31 cellular contexts compared by ENCODE assay signal in the genomic region with DNA sequence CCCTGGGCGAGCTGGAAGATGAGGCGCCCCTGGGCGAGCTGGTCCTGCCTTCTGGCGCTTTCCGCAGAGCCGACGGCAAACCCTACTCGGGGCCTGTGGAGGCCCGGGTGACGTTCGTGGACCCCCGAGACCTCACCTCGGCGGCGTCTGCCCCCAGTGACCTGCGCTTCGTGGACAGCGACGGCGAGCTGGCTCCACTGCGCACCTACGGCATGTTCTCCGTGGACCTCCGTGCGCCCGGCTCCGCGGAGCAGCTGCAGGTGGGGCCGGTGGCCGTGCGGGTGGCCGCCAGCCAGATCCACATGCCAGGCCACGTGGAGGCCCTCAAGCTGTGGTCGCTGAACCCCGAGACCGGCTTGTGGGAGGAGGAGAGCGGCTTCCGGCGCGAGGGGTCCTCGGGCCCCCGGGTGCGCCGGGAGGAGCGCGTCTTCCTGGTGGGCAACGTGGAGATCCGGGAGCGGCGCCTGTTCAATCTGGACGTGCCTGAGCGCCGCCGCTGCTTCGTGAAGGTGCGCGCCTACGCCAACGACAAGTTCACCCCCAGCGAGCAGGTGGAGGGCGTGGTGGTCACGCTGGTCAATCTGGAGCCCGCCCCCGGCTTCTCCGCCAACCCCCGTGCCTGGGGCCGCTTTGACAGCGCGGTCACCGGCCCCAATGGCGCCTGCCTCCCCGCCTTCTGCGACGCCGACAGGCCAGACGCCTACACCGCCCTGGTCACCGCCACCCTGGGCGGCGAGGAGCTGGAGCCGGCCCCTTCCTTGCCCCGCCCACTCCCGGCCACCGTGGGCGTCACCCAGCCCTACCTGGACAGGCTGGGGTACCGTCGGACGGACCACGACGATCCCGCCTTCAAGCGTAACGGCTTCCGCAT. TPM values are rescaled to one million over a fixed set of nuclear protein-coding genes. Genes with fewer than 3 reads are reported as not detected.
"Had no signal": no experiment of that assay in that cellular context is flagged by ENCODE, and none has a peak within 500 bp of the region (broad histone marks: within the 10 kb centered on the region; RNA-seq: fewer than 3 reads in every experiment).

No MANE protein-coding gene starts in this region.

- H3K9me3 ChIP-seq: left lung, mucosa of descending colon, prostate gland, right atrium auricular region, suprapubic skin, thyroid gland, vagina had no signal

- H3K4me2 ChIP-seq: smooth muscle cell had no signal

- ATAC-seq: left cardiac atrium; left lung; mucosa of descending colon; natural killer cell treated with Interleukin-12 subunit alpha and Interleukin-12 subunit beta and Interleukin-15 and Interleukin-18, amount 100 ng/mL, for 72 hours; sciatic nerve; stimulated activated naive CD8-positive, alpha-beta T cell treated with anti-CD3 and anti-CD28 coated beads, Interleukin-15, amount 100 ng/mL, for 72 hours had no signal

- H3K4me3 Mint-ChIP-seq: mesothelial cell of epicardium; naive B cell; natural killer cell treated with Interleukin-12 subunit alpha and Interleukin-12 subunit beta and Interleukin-15 and Interleukin-18, amount 100 ng/mL, for 72 hours; neural crest cell; stimulated activated naive CD8-positive, alpha-beta T cell treated with anti-CD3 and anti-CD28 coated beads, Interleukin-15, amount 100 ng/mL, for 72 hours had no signal

- H3K36me3 ChIP-seq: esophagus squamous epithelium, left lung, prostate gland, right atrium auricular region, suprapubic skin, thyroid gland, vagina had no signal

- H3K27me3 ChIP-seq: thyroid gland, vagina had no signal

- H3K4me3 ChIP-seq: coronary artery, esophagus squamous epithelium, left lung, mucosa of descending colon, prostate gland, right atrium auricular region, smooth muscle cell, suprapubic skin, thyroid gland, vagina had no signal

- H3K9me3 Mint-ChIP-seq: mesothelial cell of epicardium; natural killer cell treated with Interleukin-12 subunit alpha and Interleukin-12 subunit beta and Interleukin-15 and Interleukin-18, amount 100 ng/mL, for 72 hours; neural crest cell; stimulated activated naive CD8-positive, alpha-beta T cell treated with anti-CD3 and anti-CD28 coated beads, Interleukin-15, amount 100 ng/mL, for 72 hours had no signal

- H3K36me3 Mint-ChIP-seq: mesothelial cell of epicardium; naive B cell; natural killer cell treated with Interleukin-12 subunit alpha and Interleukin-12 subunit beta and Interleukin-15 and Interleukin-18, amount 100 ng/mL, for 72 hours had no signal

- DNase-seq: dermis blood vessel endothelial cell; effector memory CD4-positive, alpha-beta T cell; erythroblast; esophagus squamous epithelium; head of caudate nucleus; left cardiac atrium; left lung; mesenchymal stem cell; mucosa of descending colon; naive B cell; stimulated activated CD4-positive, alpha-beta T cell treated with anti-CD3 and anti-CD28 coated beads, Interleukin-12 subunit alpha, Interleukin-12 subunit beta, amount 100 ng/mL, for 4 hours; stimulated activated CD4-positive, alpha-beta T cell treated with anti-CD3 and anti-CD28 coated beads, Interleukin-1b, Interleukin-23, amount 100 ng/mL, for 48 hours; stimulated activated CD4-positive, alpha-beta T cell treated with anti-CD3 and anti-CD28 coated beads, Interleukin-4, amount 100 ng/mL, for 1 hour; stimulated activated CD8-positive, alpha-beta memory T cell treated with anti-CD3 and anti-CD28 coated beads, Interleukin-4, amount 100 ng/mL, for 48 hours; stimulated activated naive CD4-positive, alpha-beta T cell; stimulated activated naive CD8-positive, alpha-beta T cell treated with anti-CD3 and anti-CD28 coated beads, Interleukin-15, amount 100 ng/mL, for 72 hours; thyroid gland; trophoblast cell had no signal

- H3K27me3 Mint-ChIP-seq: natural killer cell treated with Interleukin-12 subunit alpha and Interleukin-12 subunit beta and Interleukin-15 and Interleukin-18, amount 100 ng/mL, for 72 hours had no signal

- H3K27ac Mint-ChIP-seq: mesothelial cell of epicardium; naive B cell; natural killer cell treated with Interleukin-12 subunit alpha and Interleukin-12 subunit beta and Interleukin-15 and Interleukin-18, amount 100 ng/mL, for 72 hours; stimulated activated naive CD8-positive, alpha-beta T cell treated with anti-CD3 and anti-CD28 coated beads, Interleukin-15, amount 100 ng/mL, for 72 hours had no signal

- H3K27ac ChIP-seq: coronary artery, esophagus squamous epithelium, left lung, prostate gland, right atrium auricular region, suprapubic skin, thyroid gland, vagina had no signal

RNA-seq across cellular contexts. Expression of a gene that starts 6.4 kb away (rescaled TPM):
- total RNA-seq: glomerular endothelial cell, kidney epithelial cell, lung microvascular endothelial cell had no signal
